Comparison of ENCODE assay signal across 10 cellular contexts in the genomic region with DNA sequence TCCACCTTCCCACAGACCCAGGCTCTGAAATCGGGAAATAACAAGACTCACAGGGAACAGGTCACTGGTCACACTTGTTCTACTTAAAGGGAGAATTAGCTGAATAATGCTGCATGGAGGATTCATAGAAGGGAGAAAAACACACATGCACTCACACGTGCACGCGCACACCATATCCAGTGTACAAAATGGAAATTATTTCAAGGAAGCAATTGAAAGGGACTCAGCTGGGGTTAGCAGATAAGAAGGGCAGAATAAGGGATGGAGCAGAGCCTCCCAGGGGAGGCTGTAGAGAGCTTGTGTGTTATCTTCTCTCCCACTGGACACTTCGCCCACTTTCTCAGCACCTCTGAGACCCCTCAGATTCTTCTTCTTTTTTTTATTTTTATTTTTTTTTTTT. TPM values are rescaled to one million over a fixed set of nuclear protein-coding genes. Genes with fewer than 3 reads are reported as not detected.
"Had no signal": no experiment of that assay in that cellular context is flagged by ENCODE, and none has a peak within 500 bp of the region (broad histone marks: within the 10 kb centered on the region; RNA-seq: fewer than 3 reads in every experiment).

No MANE protein-coding gene starts in this region.

- H3K9me3 ChIP-seq: HAP-1 had no signal

- H3K36me3 ChIP-seq: HAP-1 had no signal

- H3K9ac ChIP-seq: GM23248 had no signal

- H3K27ac ChIP-seq: GM23248, HL-60 had no signal

- H3K4me3 Mint-ChIP-seq: HFFc6 had no signal

- ATAC-seq: HCT116, HepG2 had no signal

- H3K9me3 Mint-ChIP-seq: HFFc6 had no signal

- H3K4me1 ChIP-seq: HAP-1 had no signal

- FAIRE-seq: HepG2 had no signal

- H3K27ac Mint-ChIP-seq: HFFc6 had no signal

- H2AFZ ChIP-seq: GM23248 had no signal

- H3K4me3 ChIP-seq: GM23248, HAP-1 had no signal

- DNase-seq: GM23248, GOT3, H7, HFFc6, IMR-90 had no signal

RNA-seq across cellular contexts. Expression of a gene that starts 10.3 kb away (rescaled TPM):
- total RNA-seq: GM23248, HepG2, HFFc6, HT1080 had no signal
- polyA plus RNA-seq: GM23248, HepG2 had no signal

RNA-seq across cellular contexts. Expression of a gene that starts 50.6 kb away (rescaled TPM):
- total RNA-seq: GM23248, H7, HepG2, IMR-90 had no signal
- polyA plus RNA-seq: GM23248, HepG2, IMR-90 had no signal
